19 cellular contexts compared by ENCODE assay signal in genomic region chr13:103287659-103288058, GRCh38.
DNase-seq lines count a peak whose midpoint lies in the region; ATAC-seq, FAIRE-seq and TF ChIP-seq lines count a peak whose summit lies in the region.
"Had no signal": no experiment of that assay in that cellular context is flagged by ENCODE, and none has a peak within 500 bp of the region (broad histone marks: within the 10 kb centered on the region; RNA-seq: fewer than 3 reads in every experiment).

No MANE protein-coding gene starts in this region.

- TF ChIP-seq CTCF in astrocyte (IDR thresholded peaks at IDR 0.05; ENCODE audit: insufficient read depth, low read depth, low read length): no peak

- no peaks in the 10 kb centered on the region for H3K9me3 ChIP-seq in astrocyte (ENCODE audit: insufficient read depth, low read depth, low read length)
- H3K9me3 ChIP-seq: left lung, suprapubic skin had no signal

- H3K27me3 Mint-ChIP-seq in astrocyte (ENCODE audit: low read depth, unreplicated experiment): no peaks in the 10 kb centered on the region

- no peaks in the 10 kb centered on the region for H3K36me3 ChIP-seq in astrocyte (ENCODE audit: insufficient read depth, low read length)
- H3K36me3 ChIP-seq: left lung, suprapubic skin had no signal

- no peaks in the 10 kb centered on the region for H3K27me3 ChIP-seq in astrocyte (ENCODE audit: insufficient read depth, low read length)
- H3K27me3 ChIP-seq: dorsolateral prefrontal cortex, left lung, suprapubic skin had no signal

- peak overlapping the region; percentile 2 for H3K4me2 ChIP-seq in astrocyte (ENCODE audit: low read length)

- no peaks in the 10 kb centered on the region for H4K20me1 ChIP-seq in astrocyte (ENCODE audit: insufficient read depth, low read length)

- no peaks in the 10 kb centered on the region for H3K79me2 ChIP-seq in astrocyte (ENCODE audit: insufficient read depth, low read length)

- H3K9ac ChIP-seq in astrocyte (ENCODE audit: low read length): no peak overlapping the region

- DNase-seq in astrocyte (ENCODE audit: low read depth): peak; percentile 84
- DNase-seq in iris pigment epithelial cell (ENCODE audit: low read depth): peak; percentile 71
- DNase-seq in activated CD4-positive, alpha-beta T cell treated with anti-CD3 and anti-CD28 coated beads, Interleukin-2, amount 50 U/mL, for 4 hours: no peak
- no peak for DNase-seq in NCI-H526 treated with DMSO at 0.1 percent for 48 hours (lab: John Stamatoyannopoulos, UW)
- DNase-seq in H54 (ENCODE audit: insufficient read length, low spot score): no peak
- DNase-seq: activated CD4-positive, CD25-positive, alpha-beta regulatory T cell; activated naive CD4-positive, alpha-beta T cell treated with anti-CD3 and anti-CD28 coated beads, Interleukin-2, amount 50 U/mL, for 16 hours; activated T-cell treated with anti-CD3 and anti-CD28 coated beads, Interleukin-2, amount 50 U/mL, for 72 hours; CD4-positive, alpha-beta T cell; DMS153; dorsolateral prefrontal cortex; erythroblast; glutamatergic neuron; left lung had no signal

- H3K36me3 Mint-ChIP-seq in astrocyte (ENCODE audit: low read depth, unreplicated experiment): no peaks in the 10 kb centered on the region

- peaks cover 30% of the 10 kb centered on the region for H3K4me1 Mint-ChIP-seq in astrocyte (ENCODE audit: low read depth, unreplicated experiment)

- H3K4me3 ChIP-seq in astrocyte (ENCODE audit: insufficient read depth, low read depth, low read length): no peak overlapping the region
- H3K4me3 ChIP-seq: dorsolateral prefrontal cortex, left lung, suprapubic skin had no signal

- H3K4me1 ChIP-seq in astrocyte (ENCODE audit: insufficient read depth, low read length): peaks cover 24% of the 10 kb centered on the region
- H3K4me1 ChIP-seq: left lung, suprapubic skin had no signal

- H3K9me3 Mint-ChIP-seq in astrocyte (ENCODE audit: unreplicated experiment): no peaks in the 10 kb centered on the region
- H3K9me3 Mint-ChIP-seq: CD4-positive, alpha-beta T cell; T-helper 2 cell treated with Interferon-gamma antibody and Interleukin-4, amounts not matched to agents 5 μg/mL and 100 μg/mL, for 36 hours had no signal

- no peak for TF ChIP-seq POLR2A in H54 (IDR thresholded peaks at IDR 0.05; ENCODE audit: low read depth, low read length)

- no peak overlapping the region for H2AFZ ChIP-seq in astrocyte (ENCODE audit: low read depth, low read length)

- ATAC-seq in GM18502 (IDR thresholded peaks at IDR 0.05; ENCODE audit: poor library complexity, unreplicated experiment) (peak; percentile 38), HG03520 (IDR thresholded peaks at IDR 0.05; ENCODE audit: unreplicated experiment) (peak; percentile 39), GM19467 (IDR thresholded peaks at IDR 0.05; ENCODE audit: unreplicated experiment) (no peak)
- ATAC-seq: activated T-cell treated with anti-CD3 and anti-CD28 coated beads, Interleukin-2, amount 50 U/mL, for 72 hours; left lung had no signal

- FAIRE-seq in astrocyte (lab: Jason Lieb, UNC) (no peak), H54 (lab: Jason Lieb, UNC) (no peak)

- no peak overlapping the region for H3K27ac Mint-ChIP-seq in astrocyte (ENCODE audit: unreplicated experiment)
- H3K27ac Mint-ChIP-seq: activated T-cell treated with anti-CD3 and anti-CD28 coated beads, Interleukin-2, amount 50 U/mL, for 72 hours; CD4-positive, alpha-beta T cell; T-helper 2 cell treated with Interferon-gamma antibody and Interleukin-4, amounts not matched to agents 5 μg/mL and 100 μg/mL, for 36 hours had no signal

- no peak overlapping the region for H3K4me3 Mint-ChIP-seq in astrocyte (ENCODE audit: unreplicated experiment)
- H3K4me3 Mint-ChIP-seq: activated T-cell treated with anti-CD3 and anti-CD28 coated beads, Interleukin-2, amount 50 U/mL, for 72 hours; CD4-positive, alpha-beta T cell; T-helper 2 cell treated with Interferon-gamma antibody and Interleukin-4, amounts not matched to agents 5 μg/mL and 100 μg/mL, for 36 hours had no signal

- peak overlapping the region; percentile 27 for H3K27ac ChIP-seq in astrocyte (ENCODE audit: low read depth, low read length)
- H3K27ac ChIP-seq: dorsolateral prefrontal cortex, left lung, suprapubic skin had no signal

Comparison
In these comparisons a context has a peak if more than half of its experiments do, and no peak if none do; other contexts are left out.
1. DNase-seq: peak in astrocyte (single experiment) and iris pigment epithelial cell (single experiment); none in activated CD4-positive, alpha-beta T cell treated with anti-CD3 and anti-CD28 coated beads, Interleukin-2, amount 50 U/mL, for 4 hours (0 of 2), NCI-H526 treated with DMSO at 0.1 percent for 48 hours (single experiment) and H54 (single experiment).